Comparison of ENCODE assay signal across 1 cellular context in the genomic region with DNA sequence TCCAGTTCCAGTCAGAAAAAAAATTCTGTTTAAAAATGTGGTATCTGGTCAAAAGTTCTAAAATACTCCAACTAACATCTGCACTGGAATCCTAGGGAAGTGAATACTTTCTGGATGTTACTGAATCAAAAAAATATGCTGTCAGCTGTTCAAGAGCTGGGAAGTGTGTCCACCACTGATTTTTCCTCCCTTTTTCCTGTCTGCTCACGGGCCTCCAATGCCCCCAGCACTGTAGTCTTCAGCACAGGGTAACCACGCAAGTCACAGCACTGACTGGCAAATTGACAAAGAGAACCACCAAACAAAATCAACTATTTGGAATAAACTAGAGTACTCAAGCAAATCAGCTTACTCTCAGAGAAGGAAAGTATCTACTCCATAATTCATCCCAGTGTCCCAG.
TF ChIP-seq lines count a peak whose summit lies in the region.

No MANE protein-coding gene starts in this region.

TF ChIP-seq in SK-N-SH treated with all-trans-retinoic acid at 6 μM for 48 hours, 23 proteins besides CTCF, POLR2A, EP300 and RAD21 (continued from another document):
- TF ChIP-seq SNAI2 (CRISPR knock-in tag; IDR thresholded peaks at IDR 0.05) (no peak), ISL1 (CRISPR knock-in tag; IDR thresholded peaks at IDR 0.05) (no peak)
